27 cellular contexts compared by ENCODE assay signal in the genomic region with DNA sequence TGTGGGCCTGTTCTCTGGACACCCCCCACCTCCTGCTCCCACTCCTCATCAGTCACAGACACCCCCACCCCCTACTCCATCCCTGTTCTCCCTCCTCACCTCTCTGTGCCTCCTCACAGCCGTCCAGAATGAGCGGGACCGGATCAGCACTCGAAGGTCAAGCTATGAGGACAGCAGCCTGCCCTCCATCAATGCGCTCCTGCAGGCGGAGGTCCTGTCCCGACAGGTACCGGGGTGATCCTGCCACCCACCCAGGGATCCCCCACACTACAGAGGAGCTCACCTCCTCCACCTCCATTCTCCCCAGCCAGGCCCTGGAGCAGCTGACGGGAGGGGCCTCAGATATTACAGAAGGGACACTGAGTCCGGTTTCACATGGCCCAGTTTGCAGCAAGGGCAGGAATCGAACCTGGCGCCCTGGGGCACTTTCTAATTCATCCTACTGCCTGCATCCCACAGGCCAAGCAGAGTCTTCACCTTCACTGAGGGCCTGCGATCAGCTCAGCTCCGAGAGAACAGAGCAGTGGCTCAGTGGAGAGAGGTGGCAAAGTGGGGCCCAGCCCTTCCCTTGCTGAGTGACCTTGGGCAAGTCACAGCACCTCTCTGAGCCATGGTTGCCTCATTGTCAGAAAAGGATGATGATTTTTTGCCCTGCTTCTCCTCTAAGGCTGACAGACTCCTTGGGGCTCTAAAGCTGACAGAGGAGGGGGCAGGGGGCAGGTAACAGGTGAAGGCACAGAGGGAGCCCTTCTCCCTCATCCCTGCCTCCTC. TPM values are rescaled to one million over a fixed set of nuclear protein-coding genes. Genes with fewer than 3 reads are reported as not detected.
"Had no signal": no experiment of that assay in that cellular context is flagged by ENCODE, and none has a peak within 500 bp of the region (broad histone marks: within the 10 kb centered on the region; RNA-seq: fewer than 3 reads in every experiment).

No MANE protein-coding gene starts in this region.

- H3K4me3 Mint-ChIP-seq: effector memory CD8-positive, alpha-beta T cell; memory B cell; mesothelial cell of epicardium; naive B cell; neural crest cell; stimulated activated memory B cell treated with anti-CD40 and anti-IgM and Interleukin-4, amounts not matched to agents 10 μg/mL and 1 μg/mL and 100 μg/mL, for 72 hours; type B pancreatic cell had no signal

- H3K36me3 ChIP-seq: esophagus squamous epithelium, prostate gland, right atrium auricular region, sigmoid colon, tibial artery had no signal

- H3K36me3 Mint-ChIP-seq: memory B cell; mesothelial cell of epicardium; naive B cell; stimulated activated memory B cell treated with anti-CD40 and anti-IgM and Interleukin-4, amounts not matched to agents 10 μg/mL and 1 μg/mL and 100 μg/mL, for 72 hours; type B pancreatic cell had no signal

- DNase-seq: dermis blood vessel endothelial cell; effector memory CD8-positive, alpha-beta T cell; erythroblast; esophagus squamous epithelium; foreskin melanocyte; left ventricle myocardium superior; mucosa of descending colon; naive B cell; sigmoid colon; stimulated activated CD4-positive, alpha-beta T cell treated with anti-CD3 and anti-CD28 coated beads, Interleukin-4, amount 100 ng/mL, for 4 hours; stimulated activated naive CD8-positive, alpha-beta T cell treated with anti-CD3 and anti-CD28 coated beads, Interleukin-15, Interleukin-2, amounts not matched to agents 100 U/mL and 50 U/mL, for 24 hours; substantia nigra; testis; tibial artery had no signal

- ATAC-seq: effector memory CD8-positive, alpha-beta T cell; left ventricle myocardium superior; stimulated activated memory B cell treated with anti-CD40 and anti-IgM and Interleukin-4, amounts not matched to agents 10 μg/mL and 1 μg/mL and 100 μg/mL, for 72 hours had no signal

- H3K9me3 Mint-ChIP-seq: effector memory CD8-positive, alpha-beta T cell; memory B cell; mesothelial cell of epicardium; naive B cell; neural crest cell; stimulated activated memory B cell treated with anti-CD40 and anti-IgM and Interleukin-4, amounts not matched to agents 10 μg/mL and 1 μg/mL and 100 μg/mL, for 72 hours; type B pancreatic cell had no signal

- H3K4me1 Mint-ChIP-seq: memory B cell; mesothelial cell of epicardium; naive B cell; neural crest cell; stimulated activated memory B cell treated with anti-CD40 and anti-IgM and Interleukin-4, amounts not matched to agents 10 μg/mL and 1 μg/mL and 100 μg/mL, for 72 hours had no signal

- H3K27ac ChIP-seq: coronary artery, esophagus squamous epithelium, prostate gland, right atrium auricular region, sigmoid colon, testis, tibial artery had no signal

- H3K27ac Mint-ChIP-seq: effector memory CD8-positive, alpha-beta T cell; memory B cell; mesothelial cell of epicardium; stimulated activated memory B cell treated with anti-CD40 and anti-IgM and Interleukin-4, amounts not matched to agents 10 μg/mL and 1 μg/mL and 100 μg/mL, for 72 hours; type B pancreatic cell had no signal

- H3K9me3 ChIP-seq: esophagus squamous epithelium, mucosa of descending colon, prostate gland, right atrium auricular region, sigmoid colon, testis, tibial artery had no signal

- H3K27me3 ChIP-seq: testis had no signal

- H3K4me1 ChIP-seq: prostate gland, right atrium auricular region, sigmoid colon, tibial artery had no signal

- H3K4me3 ChIP-seq: coronary artery, esophagus squamous epithelium, lung, mucosa of descending colon, prostate gland, right atrium auricular region, sigmoid colon, testis, tibial artery had no signal

RNA-seq across cellular contexts. Expression of a gene that starts 58.3 kb away (rescaled TPM):
- total RNA-seq: dermis blood vessel endothelial cell, esophagus squamous epithelium, left ventricle myocardium superior, neural crest cell, osteocyte, prostate gland, right atrium auricular region, skeletal muscle tissue, urinary bladder had no signal
- polyA plus RNA-seq: keratinocyte had no signal
